ENCODE assay signal across 22 cellular contexts in the genomic region with DNA sequence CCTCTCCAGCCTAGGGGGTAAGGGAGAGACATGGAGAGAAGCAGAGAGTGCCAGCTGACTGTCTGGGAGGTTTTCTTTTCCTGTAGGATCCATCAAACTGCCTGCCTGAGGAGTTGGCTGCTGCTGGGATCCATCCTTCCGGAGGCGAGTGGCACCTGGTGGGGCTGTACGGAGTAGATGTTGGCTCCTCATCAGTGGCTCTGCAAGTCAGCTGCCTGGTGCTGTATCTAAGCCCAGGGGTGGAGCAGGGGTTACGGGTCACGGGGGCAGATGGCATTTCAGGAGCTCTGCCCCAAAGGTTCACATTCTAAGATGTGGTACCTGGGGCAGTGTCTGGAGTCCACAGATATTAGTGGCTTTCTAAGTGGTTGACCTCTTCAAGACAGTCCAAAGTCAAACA.
"Had no signal": no experiment of that assay in that cellular context is flagged by ENCODE, and none has a peak within 500 bp of the region (broad histone marks: within the 10 kb centered on the region; RNA-seq: fewer than 3 reads in every experiment).

No MANE protein-coding gene starts in this region.

- H3K27me3 ChIP-seq: ovary, right atrium auricular region, right lobe of liver, uterus had no signal

- H3K4me1 ChIP-seq: left lung, right lobe of liver, suprapubic skin, uterus had no signal

- H3K36me3 ChIP-seq: left lung, ovary, right atrium auricular region, right lobe of liver, suprapubic skin, thoracic aorta, tibial artery, uterus had no signal

- DNase-seq: hippocampal formation; kidney; left colon; left lung; mesendoderm; midbrain; mucosa of descending colon; naive thymus-derived CD4-positive, alpha-beta T cell; ovary; right lobe of liver; stimulated activated CD4-positive, alpha-beta T cell treated with anti-CD3 and anti-CD28 coated beads, Interleukin-4, amount 100 ng/mL, for 24 hours; stimulated activated naive CD4-positive, alpha-beta T cell; trophoblast cell; uterus had no signal

- H3K4me3 ChIP-seq: left lung, lung, mucosa of descending colon, ovary, right atrium auricular region, right lobe of liver, skin epidermis, suprapubic skin, thoracic aorta, tibial artery, uterus had no signal

- H3K9me3 ChIP-seq: left lung, mucosa of descending colon, ovary, right atrium auricular region, right lobe of liver, suprapubic skin, thoracic aorta, tibial artery, uterus had no signal

- ATAC-seq: left colon; left lung; mucosa of descending colon; naive thymus-derived CD4-positive, alpha-beta T cell; natural killer cell treated with Interleukin-12 subunit alpha and Interleukin-12 subunit beta and Interleukin-15 and Interleukin-18, amount 100 ng/mL, for 72 hours; right lobe of liver; stimulated activated effector memory CD8-positive, alpha-beta T cell treated with anti-CD3 and anti-CD28 coated beads, Interleukin-12 subunit alpha, Interleukin-12 subunit beta, amount 100 ng/mL, for 72 hours had no signal

- H3K27ac ChIP-seq: left lung, ovary, right atrium auricular region, right lobe of liver, skin epidermis, suprapubic skin, thoracic aorta, tibial artery, uterus had no signal
